Comparison of ENCODE assay signal across 8 cellular contexts in genomic region chr2:120343433-120344105, GRCh38. TPM values are rescaled to one million over a fixed set of nuclear protein-coding genes. Genes with fewer than 3 reads are reported as not detected.
DNase-seq lines count a peak whose midpoint lies in the region; ATAC-seq and TF ChIP-seq lines count a peak whose summit lies in the region.

No MANE protein-coding gene starts in this region.

- peak; percentile 67 for ATAC-seq in GM21723 (IDR thresholded peaks at IDR 0.05; ENCODE audit: unreplicated experiment)
- ATAC-seq in activated CD8-positive, alpha-beta T cell treated with anti-CD3 and anti-CD28 coated beads for 36 hours: peak; percentile 76
- peak; percentile 52 for ATAC-seq in effector memory CD8-positive, alpha-beta T cell (replicated peaks)
- peak; percentile 82 for ATAC-seq in lung (ENCODE audit: insufficient read depth, low FRiP score)
- no peak for ATAC-seq in GM21529 (IDR thresholded peaks at IDR 0.05; ENCODE audit: unreplicated experiment)

- no peaks in the 10 kb centered on the region for H3K36me3 Mint-ChIP-seq in activated CD8-positive, alpha-beta T cell treated with anti-CD3 and anti-CD28 coated beads for 36 hours (ENCODE audit: low read depth)
- no peaks in the 10 kb centered on the region for H3K36me3 Mint-ChIP-seq in effector memory CD8-positive, alpha-beta T cell (ENCODE audit: insufficient read depth)

- no peaks in the 10 kb centered on the region for H3K9me3 ChIP-seq in lung (ENCODE audit: control insufficient read depth in 2 of 2, insufficient read depth in 1 of 2, low read length in 1 of 2)

- CTCF ChIA-PET in activated CD8-positive, alpha-beta T cell treated with anti-CD3 and anti-CD28 coated beads for 36 hours (lab: Charles Lee): interaction anchor here (0.7 to 2.5 kb wide), 24 partner anchors 9 to 415 kb away, joined by 3 to 16 read pairs (median 4); no protein-coding TSS in a partner anchor

- H3K27ac ChIP-seq in lung (ENCODE audit: low read depth in 1 of 2, low read length in 1 of 2): no peak overlapping the region

- peaks cover 0 to 26% of the 10 kb centered on the region in 2 donors for H3K4me1 ChIP-seq in lung (ENCODE audit: control insufficient read depth in 2 of 2, insufficient read depth in 2 of 2, low read length in 2 of 2)

- no peak overlapping the region for H3K4me3 ChIP-seq in lung

- H3K36me3 ChIP-seq in lung (ENCODE audit: control insufficient read depth in 2 of 2, insufficient read depth in 2 of 2, low read length in 2 of 2): no peaks in the 10 kb centered on the region

- no peaks in the 10 kb centered on the region for H3K9me3 Mint-ChIP-seq in activated CD8-positive, alpha-beta T cell treated with anti-CD3 and anti-CD28 coated beads for 36 hours
- H3K9me3 Mint-ChIP-seq in effector memory CD8-positive, alpha-beta T cell: no peaks in the 10 kb centered on the region

- H3K27me3 Mint-ChIP-seq in activated CD8-positive, alpha-beta T cell treated with anti-CD3 and anti-CD28 coated beads for 36 hours: peaks cover 52% of the 10 kb centered on the region
- peaks cover 48 to 70% of the 10 kb centered on the region in 2 donors for H3K27me3 Mint-ChIP-seq in effector memory CD8-positive, alpha-beta T cell

- H3K4me1 Mint-ChIP-seq in activated CD8-positive, alpha-beta T cell treated with anti-CD3 and anti-CD28 coated beads for 36 hours (ENCODE audit: low read depth): peaks cover 16% of the 10 kb centered on the region
- peaks cover 10 to 16% of the 10 kb centered on the region in 2 donors for H3K4me1 Mint-ChIP-seq in effector memory CD8-positive, alpha-beta T cell (ENCODE audit: low read depth in 2 of 2)

- POLR2A ChIA-PET in activated CD8-positive, alpha-beta T cell treated with anti-CD3 and anti-CD28 coated beads for 36 hours (lab: Charles Lee): interaction anchor here (0.9 kb wide), 1 partner anchor 9 kb away, joined by 4 read pairs; no protein-coding TSS in a partner anchor

- no peaks in the 10 kb centered on the region for H3K27me3 ChIP-seq in lung (ENCODE audit: control insufficient read depth, insufficient read depth)

- whole genome bisulfite sequencing in lung, 2 donors: 2 to 4% methylated on average over 36 to 43 of the region's 43 CpGs

- peak; percentile 75 for TF ChIP-seq CTCF in activated CD8-positive, alpha-beta T cell treated with anti-CD3 and anti-CD28 coated beads for 36 hours (IDR thresholded peaks at IDR 0.05)
- peak; percentile 69 for TF ChIP-seq CTCF in lung (IDR thresholded peaks at IDR 0.05; ENCODE audit: control extremely low read depth, extremely low read depth)

- DNase-seq in CD1c-positive myeloid dendritic cell (ENCODE audit: extremely low spot score): peak; percentile 61
- peak; percentile 61 for DNase-seq in NCI-H2171 (lab: John Stamatoyannopoulos, UW)
- peak; percentile 74 for DNase-seq in activated CD8-positive, alpha-beta T cell treated with anti-CD3 and anti-CD28 coated beads for 36 hours
- peak; percentile 17 to 24 (median 20) for DNase-seq in effector memory CD8-positive, alpha-beta T cell
- DNase-seq in lung (ENCODE audit: low spot score): peak; percentile 83
- peak in 2 of 3 donors; percentile 27 to 41 for DNase-seq in stimulated activated CD4-positive, alpha-beta T cell treated with anti-CD3 and anti-CD28 coated beads, TNF-alpha, amount 100 ng/mL, for 1 hour (ENCODE audit: low read depth in 3 of 3, low spot score in 1 of 3)

- H3K27ac Mint-ChIP-seq in activated CD8-positive, alpha-beta T cell treated with anti-CD3 and anti-CD28 coated beads for 36 hours: no peak overlapping the region
- no peak overlapping the region for H3K27ac Mint-ChIP-seq in effector memory CD8-positive, alpha-beta T cell

- no peak overlapping the region for H3K4me3 Mint-ChIP-seq in activated CD8-positive, alpha-beta T cell treated with anti-CD3 and anti-CD28 coated beads for 36 hours
- peak overlapping the region; percentile 47 to 66 for H3K4me3 Mint-ChIP-seq in effector memory CD8-positive, alpha-beta T cell

- intact Hi-C loops in activated CD8-positive, alpha-beta T cell treated with anti-CD3 and anti-CD28 coated beads for 36 hours (cut with micrococcal nuclease): loop anchor here (5.0 to 10.0 kb wide), 2 partner anchors 91 to 334 kb away; no protein-coding TSS in a partner anchor

RNA-seq across cellular contexts. Expression of gene INHBB, which starts 2.4 kb away (rescaled TPM):
- not detected for total RNA-seq in activated CD8-positive, alpha-beta T cell treated with anti-CD3 and anti-CD28 coated beads for 36 hours
- 1 to 10 TPM in 1 of 2 donors, under 1 TPM in 1; 0.97 to 7.8 TPM for total RNA-seq in lung
- 1 to 10 TPM; 5.4 to 6.2 TPM for polyA plus RNA-seq in lung

Comparison
In these comparisons a context has a peak if more than half of its experiments do, and no peak if none do; other contexts are left out.
1. DNase-seq: peak in every context shown above with its lines; median percentile 83 in lung; 74 in activated CD8-positive, alpha-beta T cell treated with anti-CD3 and anti-CD28 coated beads for 36 hours; 61 in CD1c-positive myeloid dendritic cell; 61 in NCI-H2171; 34 in stimulated activated CD4-positive, alpha-beta T cell treated with anti-CD3 and anti-CD28 coated beads, TNF-alpha, amount 100 ng/mL, for 1 hour; 20 in effector memory CD8-positive, alpha-beta T cell.